In genomic region chr11:58606930-58607714, GRCh38 we compare ENCODE assay signal across 15 cellular contexts. TPM values are rescaled to one million over a fixed set of nuclear protein-coding genes. Genes with fewer than 3 reads are reported as not detected.
A peak's percentile ranks its signal among the peaks of the same experiment; 100 is the strongest.
DNase-seq lines count a peak whose midpoint lies in the region; ATAC-seq and TF ChIP-seq lines count a peak whose summit lies in the region.
"Had no signal": no experiment of that assay in that cellular context is flagged by ENCODE, and none has a peak within 500 bp of the region (broad histone marks: within the 10 kb centered on the region; RNA-seq: fewer than 3 reads in every experiment).

No MANE protein-coding gene starts in this region.

- CTCF ChIA-PET in activated B cell treated with CpG ODN at 0.5 μM for 24 hours (lab: Charles Lee) = interaction anchor here (0.6 to 1.3 kb wide), 3 partner anchors 19 to 529 kb away, joined by 3 to 4 read pairs (median 3); no protein-coding TSS in a partner anchor

- no peaks in the 10 kb centered on the region for H3F3A ChIP-seq in MM.1S (ENCODE audit: insufficient read depth, low read length)

- H3K36me3 Mint-ChIP-seq in stimulated activated naive CD8-positive, alpha-beta T cell treated with anti-CD3 and anti-CD28 coated beads, Interleukin-15, Interleukin-2, amounts not matched to agents 100 ng/mL and 50 ng/mL, for 24 hours (ENCODE audit: low read depth) = peaks cover 76% of the 10 kb centered on the region
- H3K36me3 Mint-ChIP-seq in activated B cell treated with CpG ODN at 0.5 μM for 24 hours (ENCODE audit: low read depth) (peaks cover 61% of the 10 kb centered on the region), memory B cell (peaks cover 36% of the 10 kb centered on the region), CD14-positive monocyte (peaks cover 50 to 51% of the 10 kb centered on the region in 2 donors)

- no peaks in the 10 kb centered on the region for H3K9me3 Mint-ChIP-seq in stimulated activated naive CD8-positive, alpha-beta T cell treated with anti-CD3 and anti-CD28 coated beads, Interleukin-15, Interleukin-2, amounts not matched to agents 100 ng/mL and 50 ng/mL, for 24 hours
- H3K9me3 Mint-ChIP-seq in activated B cell treated with CpG ODN at 0.5 μM for 24 hours (no peaks in the 10 kb centered on the region), memory B cell (no peaks in the 10 kb centered on the region), CD14-positive monocyte (peaks cover 0 to 1% (median 0%) of the 10 kb centered on the region in 7 donors)

- no peak for TF ChIP-seq CTCF in activated B cell treated with CpG ODN at 0.5 μM for 24 hours (IDR thresholded peaks at IDR 0.05)
- TF ChIP-seq CTCF in CD14-positive monocyte (IDR thresholded peaks at IDR 0.05) = no peak
- no peak for TF ChIP-seq CTCF in MM.1S (IDR thresholded peaks at IDR 0.05; ENCODE audit: low read length)

- no peaks in the 10 kb centered on the region for H3K4me1 ChIP-seq in MM.1S (ENCODE audit: low read length)

- ATAC-seq in stimulated activated naive CD8-positive, alpha-beta T cell treated with anti-CD3 and anti-CD28 coated beads, Interleukin-15, Interleukin-2, amounts not matched to agents 100 U/mL and 50 U/mL, for 24 hours = no peak
- ATAC-seq in activated B cell treated with CpG ODN at 0.5 μM for 24 hours (ENCODE audit: low read depth) = no peak
- no peak for ATAC-seq in memory B cell (ENCODE audit: low read depth)
- no peak for ATAC-seq in HG02870 (IDR thresholded peaks at IDR 0.05; ENCODE audit: unreplicated experiment)

- no peak overlapping the region for H3K4me3 Mint-ChIP-seq in stimulated activated naive CD8-positive, alpha-beta T cell treated with anti-CD3 and anti-CD28 coated beads, Interleukin-15, Interleukin-2, amounts not matched to agents 100 ng/mL and 50 ng/mL, for 24 hours
- no peak overlapping the region for H3K4me3 Mint-ChIP-seq in activated B cell treated with CpG ODN at 0.5 μM for 24 hours
- H3K4me3 Mint-ChIP-seq in memory B cell = no peak overlapping the region
- H3K4me3 Mint-ChIP-seq in CD14-positive monocyte = no peak overlapping the region

- intact Hi-C loops in activated B cell treated with CpG ODN at 0.5 μM for 24 hours (cut with micrococcal nuclease) (loop anchor here (2.0 kb wide), 1 partner anchor 20 kb away; no protein-coding TSS in a partner anchor), CD14-positive monocyte (cut with micrococcal nuclease) (no loop called here)

- H2AFZ ChIP-seq in MM.1S (ENCODE audit: low read length) = no peak overlapping the region
- H2AFZ ChIP-seq: GM23248 had no signal

- H3K27ac Mint-ChIP-seq in stimulated activated naive CD8-positive, alpha-beta T cell treated with anti-CD3 and anti-CD28 coated beads, Interleukin-15, Interleukin-2, amounts not matched to agents 100 ng/mL and 50 ng/mL, for 24 hours = peak overlapping the region; percentile 21
- H3K27ac Mint-ChIP-seq in activated B cell treated with CpG ODN at 0.5 μM for 24 hours (peak overlapping the region; percentile 21), memory B cell (peak overlapping the region; percentile 86), CD14-positive monocyte (peak overlapping the region in 3 of 7 donors; percentile 11 to 58 (median 26))

- no peak overlapping the region for H3K4me3 ChIP-seq in MM.1S (ENCODE audit: low read length)
- H3K4me3 ChIP-seq: GM23248, thoracic aorta had no signal

- no peaks in the 10 kb centered on the region for H3K9me3 ChIP-seq in MM.1S (replicated peaks; ENCODE audit: insufficient read depth, low read length)
- H3K9me3 ChIP-seq: thoracic aorta had no signal

- no peaks in the 10 kb centered on the region for H3K27me3 ChIP-seq in MM.1S (replicated peaks; ENCODE audit: insufficient read depth, low read length)

- no peak overlapping the region for H3K4me2 ChIP-seq in MM.1S (ENCODE audit: low read depth, low read length)
- H3K4me2 ChIP-seq: KMS-11 had no signal

- H3K9ac ChIP-seq in MM.1S (ENCODE audit: low read length) = no peak overlapping the region
- H3K9ac ChIP-seq: GM23248, KMS-11 had no signal

- no peak for DNase-seq in stimulated activated naive CD8-positive, alpha-beta T cell treated with anti-CD3 and anti-CD28 coated beads, Interleukin-15, Interleukin-2, amounts not matched to agents 100 U/mL and 50 U/mL, for 24 hours
- DNase-seq in activated B cell treated with CpG ODN at 0.5 μM for 24 hours = no peak
- DNase-seq in memory B cell (ENCODE audit: low spot score in 2 of 2) = no peak
- DNase-seq in CD14-positive monocyte (ENCODE audit: low spot score) = no peak
- DNase-seq in MM.1S = no peak
- DNase-seq: activated CD4-positive, CD25-positive, alpha-beta regulatory T cell; GM23248; mesenchymal stem cell; NCI-H524; NK-92 treated with Interleukin-12 subunit alpha and Interleukin-12 subunit beta, amount 100 ng/mL, for 24 hours; SHP77 had no signal

- H3K36me3 ChIP-seq in MM.1S (replicated peaks; ENCODE audit: insufficient read depth, low read length) = peaks cover 9% of the 10 kb centered on the region; the same call in 1 of the 2 replicates

- H3K27ac ChIP-seq in MM.1S (ENCODE audit: low read length) = no peak overlapping the region
- H3K27ac ChIP-seq: GM23248, KMS-11, thoracic aorta had no signal

- no peaks in the 10 kb centered on the region for H3K27me3 Mint-ChIP-seq in stimulated activated naive CD8-positive, alpha-beta T cell treated with anti-CD3 and anti-CD28 coated beads, Interleukin-15, Interleukin-2, amounts not matched to agents 100 ng/mL and 50 ng/mL, for 24 hours
- H3K27me3 Mint-ChIP-seq in activated B cell treated with CpG ODN at 0.5 μM for 24 hours (no peaks in the 10 kb centered on the region), memory B cell (no peaks in the 10 kb centered on the region), CD14-positive monocyte (ENCODE audit: low read depth in 3 of 3) (no peaks in the 10 kb centered on the region)

- H3K9me2 ChIP-seq in MM.1S (replicated peaks; ENCODE audit: insufficient read depth, low read length) = no peaks in the 10 kb centered on the region

- peaks cover 7% of the 10 kb centered on the region for H4K20me1 ChIP-seq in MM.1S (ENCODE audit: insufficient read depth, low read length)

- H3K79me2 ChIP-seq in MM.1S (ENCODE audit: low read length) = peaks cover 89% of the 10 kb centered on the region

- H3K4me1 Mint-ChIP-seq in stimulated activated naive CD8-positive, alpha-beta T cell treated with anti-CD3 and anti-CD28 coated beads, Interleukin-15, Interleukin-2, amounts not matched to agents 100 ng/mL and 50 ng/mL, for 24 hours (ENCODE audit: low read depth) = peaks cover 77% of the 10 kb centered on the region
- H3K4me1 Mint-ChIP-seq in activated B cell treated with CpG ODN at 0.5 μM for 24 hours (peaks cover 55% of the 10 kb centered on the region), memory B cell (peaks cover 41% of the 10 kb centered on the region), CD14-positive monocyte (peaks cover 24% of the 10 kb centered on the region)

- POLR2A ChIA-PET in activated B cell treated with CpG ODN at 0.5 μM for 24 hours (lab: Charles Lee) = interaction anchor here (1.4 to 3.1 kb wide), 3 partner anchors 27 to 39 kb away, joined by 4 to 35 read pairs (median 8); partner anchors contain the start of genes LPXN and ZFP91

RNA-seq across cellular contexts. Expression of gene CNTF, which starts 15.3 kb away (rescaled TPM):
- 3.2 and 3.9 TPM in 2 replicates for total RNA-seq in activated B cell treated with CpG ODN at 0.5 μM for 24 hours
- not detected for polyA plus RNA-seq in CD14-positive monocyte

RNA-seq across cellular contexts. Expression of gene ZFP91, which starts 28.3 kb away (rescaled TPM):
- 50.8 and 52.9 TPM in 2 replicates for total RNA-seq in activated B cell treated with CpG ODN at 0.5 μM for 24 hours
- 1 to 10 TPM; 8.0 to 8.3 TPM for polyA plus RNA-seq in CD14-positive monocyte

RNA-seq across cellular contexts. Expression of gene LPXN, which starts 31.5 kb away (rescaled TPM):
- 279 and 284 TPM in 2 replicates for total RNA-seq in activated B cell treated with CpG ODN at 0.5 μM for 24 hours
- polyA plus RNA-seq in CD14-positive monocyte = 100 to 1,000 TPM; 101 to 133 TPM
